Comparison of ENCODE assay signal across 1 cellular context in the genomic region with DNA sequence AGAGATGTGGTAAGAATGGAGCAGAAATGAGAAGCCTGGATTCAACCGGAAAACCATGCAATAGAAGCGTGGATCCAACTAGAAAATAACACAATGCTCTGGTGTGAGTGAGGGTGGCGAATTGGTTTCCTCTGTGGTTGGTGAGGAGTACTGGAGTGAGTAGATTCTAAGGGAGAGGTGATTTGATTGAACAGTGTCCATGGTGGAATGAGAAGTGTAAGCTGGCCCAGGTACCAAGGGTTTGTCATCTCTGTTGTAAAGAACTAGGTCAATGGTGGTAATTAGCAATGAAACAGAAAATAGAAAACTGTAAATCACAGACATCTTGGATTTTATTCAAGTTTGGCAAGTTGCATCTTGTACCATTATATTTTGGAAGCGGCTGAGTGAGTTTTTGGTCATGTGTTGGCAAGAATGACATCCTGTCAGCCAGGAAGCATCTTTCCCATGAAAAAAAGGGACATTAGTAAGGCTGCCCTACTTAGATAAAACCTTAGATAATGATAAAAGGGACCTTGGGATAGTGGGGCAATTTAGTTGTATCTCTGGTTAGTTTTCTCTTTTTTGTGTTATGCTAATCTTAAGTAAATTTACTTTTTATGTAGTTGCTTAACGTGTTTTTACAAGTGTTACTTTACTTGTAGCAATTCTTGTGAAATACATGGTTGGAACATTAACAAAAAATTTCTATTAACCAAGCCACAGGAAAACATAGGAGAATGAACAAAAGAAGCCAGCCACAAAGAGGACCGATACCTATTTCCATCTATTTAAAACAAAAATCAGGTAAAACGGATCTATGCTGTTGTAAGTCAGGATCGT.
TF ChIP-seq lines count a peak whose summit lies in the region.

No MANE protein-coding gene starts in this region.

TF ChIP-seq in HepG2, 621 proteins besides CTCF, POLR2A, EP300 and RAD21 (continued from another document and continues in another):
- TF ChIP-seq BCLAF1 (IDR thresholded peaks at IDR 0.05) (no peak), ZMYM4 (CRISPR knock-in tag; IDR thresholded peaks at IDR 0.05) (no peak; the same call in 1 of the 2 replicates), CBX5 (CRISPR knock-in tag; IDR thresholded peaks at IDR 0.05; ENCODE audit: borderline replicate concordance) (no peak), ZBTB4 (CRISPR knock-in tag; IDR thresholded peaks at IDR 0.05; ENCODE audit: borderline replicate concordance) (no peak), GPN1 (CRISPR knock-in tag; IDR thresholded peaks at IDR 0.05; ENCODE audit: borderline replicate concordance) (no peak), ZNF446 (CRISPR knock-in tag; IDR thresholded peaks at IDR 0.05) (no peak), ZNF646 (CRISPR knock-in tag; IDR thresholded peaks at IDR 0.05) (no peak), MBD4 (IDR thresholded peaks at IDR 0.05; ENCODE audit: borderline replicate concordance, low read length) (no peak), ZNF777 (CRISPR knock-in tag; IDR thresholded peaks at IDR 0.05) (no peak), ZNF451 (CRISPR knock-in tag; IDR thresholded peaks at IDR 0.05) (no peak), HIC2 (CRISPR knock-in tag; IDR thresholded peaks at IDR 0.05; ENCODE audit: low read depth) (no peak), DRAP1 (CRISPR knock-in tag; IDR thresholded peaks at IDR 0.05) (no peak), HMGXB3 (CRISPR knock-in tag; IDR thresholded peaks at IDR 0.05; ENCODE audit: borderline replicate concordance) (no peak), ZNF101 (CRISPR knock-in tag; IDR thresholded peaks at IDR 0.05; ENCODE audit: borderline replicate concordance, low read depth) (no peak), NFYC (CRISPR knock-in tag; IDR thresholded peaks at IDR 0.05) (no peak), POLR2G (IDR thresholded peaks at IDR 0.05; ENCODE audit: low read depth, low read length) (no peak), ZNF501 (CRISPR knock-in tag; IDR thresholded peaks at IDR 0.05) (no peak), ARHGAP35 (CRISPR knock-in tag; IDR thresholded peaks at IDR 0.05; ENCODE audit: borderline replicate concordance) (no peak), HNF1A (IDR thresholded peaks at IDR 0.05; ENCODE audit: low read depth) (peak; percentile 97), HNF1A (CRISPR knock-in tag; IDR thresholded peaks at IDR 0.05; ENCODE audit: borderline replicate concordance) (peak; percentile 81; the same call in 1 of the 2 replicates), U2AF1 (optimal IDR thresholded peaks at IDR 0.05; ENCODE audit: low read depth, low read length) (no peak)
- TF ChIP-seq, protein P1, sequence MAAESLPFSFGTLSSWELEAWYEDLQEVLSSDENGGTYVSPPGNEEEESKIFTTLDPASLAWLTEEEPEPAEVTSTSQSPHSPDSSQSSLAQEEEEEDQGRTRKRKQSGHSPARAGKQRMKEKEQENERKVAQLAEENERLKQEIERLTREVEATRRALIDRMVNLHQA (CRISPR knock-in tag; IDR thresholded peaks at IDR 0.05), result peak; percentile 72; the same call in 1 of the 2 replicates
